Comparison of ENCODE assay signal across 1 cellular context in genomic region chr3:134059680-134060560, GRCh38.
TF ChIP-seq lines count a peak whose summit lies in the region.

No MANE protein-coding gene starts in this region.

TF ChIP-seq in Ishikawa, 13 proteins besides CTCF, POLR2A, EP300 and RAD21 (continued from another document):
- TF ChIP-seq REST (IDR thresholded peaks at IDR 0.05; ENCODE audit: low read depth) (no peak), EGR1 (IDR thresholded peaks at IDR 0.05) (no peak), USF1 (IDR thresholded peaks at IDR 0.05) (no peak), CREB1 (IDR thresholded peaks at IDR 0.05; ENCODE audit: low read depth) (no peak), ZBTB7A (IDR thresholded peaks at IDR 0.05; ENCODE audit: low read depth) (no peak), NFIC (IDR thresholded peaks at IDR 0.05) (no peak), TAF1 (IDR thresholded peaks at IDR 0.05; ENCODE audit: low read depth) (no peak), MAX (IDR thresholded peaks at IDR 0.05) (no peak), CEBPB (IDR thresholded peaks at IDR 0.05) (no peak), TEAD4 (IDR thresholded peaks at IDR 0.05) (no peak), YY1 (IDR thresholded peaks at IDR 0.05; ENCODE audit: low read depth) (no peak)
